In genomic region chr4:2850966-2851782, GRCh38 we compare ENCODE assay signal across 13 cellular contexts. TPM values are rescaled to one million over a fixed set of nuclear protein-coding genes. Genes with fewer than 3 reads are reported as not detected.
A peak's percentile ranks its signal among the peaks of the same experiment; 100 is the strongest.
DNase-seq lines count a peak whose midpoint lies in the region; ATAC-seq lines count a peak whose summit lies in the region.
"Had no signal": no experiment of that assay in that cellular context is flagged by ENCODE, and none has a peak within 500 bp of the region (broad histone marks: within the 10 kb centered on the region; RNA-seq: fewer than 3 reads in every experiment).

No MANE protein-coding gene starts in this region.

- peaks cover 43% of the 10 kb centered on the region for H4K20me1 ChIP-seq in GM23248 (ENCODE audit: insufficient read depth)

- peaks cover 36% of the 10 kb centered on the region for H3K36me3 Mint-ChIP-seq in activated T-helper 2 cell treated with anti-CD3 and anti-CD28 coated beads, Interferon-gamma antibody, Interleukin-2, Interleukin-4, amounts not matched to agents 10 μg/mL and 5 μg/mL and 100 μg/mL, durations not matched to agents 14 hours and 24 hours and 36 hours (ENCODE audit: low read depth)
- peaks cover 0 to 7% of the 10 kb centered on the region in 2 donors for H3K36me3 Mint-ChIP-seq in naive B cell

- H3K79me2 ChIP-seq in GM23248 (ENCODE audit: insufficient read depth): peaks cover 98% of the 10 kb centered on the region

- H3K4me3 ChIP-seq in GM23248: no peak overlapping the region
- H3K4me3 ChIP-seq: ovary, tibial artery had no signal

- H3K9me2 ChIP-seq in GM23248 (ENCODE audit: insufficient read depth): no peaks in the 10 kb centered on the region

- WGBS in GM23248 (ENCODE audit: low coverage in 1 of 2, low lambda C conversion rate in 2 of 2, missing lambda C conversion rate in 2 of 2), 2 experiments: 92 to 97% methylated on average over 2 of the region's 2 CpGs

- no peak overlapping the region for H3K9ac ChIP-seq in GM23248

- peaks cover 22% of the 10 kb centered on the region; the same call in 1 of the 2 replicates for H3K36me3 ChIP-seq in GM23248 (ENCODE audit: low read depth)
- H3K36me3 ChIP-seq: ovary had no signal

- no peaks in the 10 kb centered on the region for H3K27me3 ChIP-seq in GM23248 (replicated peaks; ENCODE audit: insufficient read depth)
- H3K27me3 ChIP-seq: ovary, tibial artery had no signal

- intact Hi-C loops in activated T-helper 2 cell treated with anti-CD3 and anti-CD28 coated beads, Interferon-gamma antibody, Interleukin-2, Interleukin-4, amounts not matched to agents 10 μg/mL and 5 μg/mL and 100 μg/mL, durations not matched to agents 14 hours and 24 hours and 36 hours (cut with micrococcal nuclease): no loop called here

- ATAC-seq in naive B cell (ENCODE audit: low read depth in 2 of 2): peak in 1 of 2 donors; percentile 9
- no peak for ATAC-seq in HG03175 (IDR thresholded peaks at IDR 0.05; ENCODE audit: unreplicated experiment)
- ATAC-seq in GM21381 (IDR thresholded peaks at IDR 0.05; ENCODE audit: unreplicated experiment): no peak

- peaks cover 22% of the 10 kb centered on the region for H3K4me1 ChIP-seq in GM23248 (ENCODE audit: insufficient read depth)

- peak overlapping the region; percentile 30 for H3K4me3 Mint-ChIP-seq in activated T-helper 2 cell treated with anti-CD3 and anti-CD28 coated beads, Interferon-gamma antibody, Interleukin-2, Interleukin-4, amounts not matched to agents 10 μg/mL and 5 μg/mL and 100 μg/mL, durations not matched to agents 14 hours and 24 hours and 36 hours (ENCODE audit: low read depth)
- peak overlapping the region; percentile 73 to 94 (median 85) for H3K4me3 Mint-ChIP-seq in naive B cell

- peaks cover 47% of the 10 kb centered on the region for H3K4me1 Mint-ChIP-seq in activated T-helper 2 cell treated with anti-CD3 and anti-CD28 coated beads, Interferon-gamma antibody, Interleukin-2, Interleukin-4, amounts not matched to agents 10 μg/mL and 5 μg/mL and 100 μg/mL, durations not matched to agents 14 hours and 24 hours and 36 hours (ENCODE audit: low read depth)
- peaks cover 57 to 94% (median 89%) of the 10 kb centered on the region in 3 donors for H3K4me1 Mint-ChIP-seq in naive B cell

- H3K9me3 ChIP-seq in GM23248 (ENCODE audit: low read depth): no peaks in the 10 kb centered on the region
- H3K9me3 ChIP-seq: ovary, tibial artery had no signal

- DNase-seq in CD1c-positive myeloid dendritic cell (ENCODE audit: extremely low spot score) (peak; percentile 21), GM23248 (peak; percentile 17), naive B cell (peak; percentile 44), GF-D8 (lab: John Stamatoyannopoulos, UW) (no peak), ecto neural progenitor cell (ENCODE audit: low spot score) (no peak)
- DNase-seq in activated T-helper 2 cell treated with anti-CD3 and anti-CD28 coated beads, Interferon-gamma antibody, Interleukin-2, Interleukin-4, amounts not matched to agents 10 μg/mL and 5 μg/mL and 100 μg/mL, durations not matched to agents 14 hours and 24 hours and 36 hours (ENCODE audit: low spot score): no peak
- DNase-seq: DMS153, H7, NCI-H526 treated with DMSO at 0.1 percent for 48 hours, ovary, tibial artery had no signal

- H2AFZ ChIP-seq in GM23248: no peak overlapping the region

- in situ Hi-C loops in GM23248 (cut with MboI): no loop called here

- H3K4me2 ChIP-seq in GM23248 (ENCODE audit: unreplicated experiment): no peak overlapping the region

- H3K9me3 Mint-ChIP-seq in activated T-helper 2 cell treated with anti-CD3 and anti-CD28 coated beads, Interferon-gamma antibody, Interleukin-2, Interleukin-4, amounts not matched to agents 10 μg/mL and 5 μg/mL and 100 μg/mL, durations not matched to agents 14 hours and 24 hours and 36 hours: no peaks in the 10 kb centered on the region
- H3K9me3 Mint-ChIP-seq in naive B cell: no peaks in the 10 kb centered on the region

- no peaks in the 10 kb centered on the region for H3K27me3 Mint-ChIP-seq in activated T-helper 2 cell treated with anti-CD3 and anti-CD28 coated beads, Interferon-gamma antibody, Interleukin-2, Interleukin-4, amounts not matched to agents 10 μg/mL and 5 μg/mL and 100 μg/mL, durations not matched to agents 14 hours and 24 hours and 36 hours (ENCODE audit: low read depth)
- H3K27me3 Mint-ChIP-seq in naive B cell: no peaks in the 10 kb centered on the region

- peak overlapping the region; percentile 58 for H3K27ac Mint-ChIP-seq in activated T-helper 2 cell treated with anti-CD3 and anti-CD28 coated beads, Interferon-gamma antibody, Interleukin-2, Interleukin-4, amounts not matched to agents 10 μg/mL and 5 μg/mL and 100 μg/mL, durations not matched to agents 14 hours and 24 hours and 36 hours
- peak overlapping the region; percentile 94 to 98 (median 97) for H3K27ac Mint-ChIP-seq in naive B cell

- peaks cover 24% of the 10 kb centered on the region for H3F3A ChIP-seq in GM23248 (ENCODE audit: insufficient read depth)

- H3K27ac ChIP-seq in GM23248: no peak overlapping the region
- H3K27ac ChIP-seq: ovary, tibial artery had no signal

RNA-seq across cellular contexts. Expression of gene ADD1, which starts 7.5 kb away (rescaled TPM):
- 188 and 219 TPM in 2 replicates for total RNA-seq in GM23248 (2014; rRNA removed; shearing (Covaris generic))
- polyA plus RNA-seq in GM23248 (2016; fragmentation: Nextera tagmentation; extraction: Ambion mirVana) (175 and 181 TPM in 2 replicates), naive B cell (ENCODE audit: low read depth in 6 of 6) (100 to 1,000 TPM; 325 to 440 (median 349) TPM)
- 240 and 242 TPM in 2 replicates for total RNA-seq in activated T-helper 2 cell treated with anti-CD3 and anti-CD28 coated beads, Interferon-gamma antibody, Interleukin-2, Interleukin-4, amounts not matched to agents 10 μg/mL and 5 μg/mL and 100 μg/mL, durations not matched to agents 14 hours and 24 hours and 36 hours

RNA-seq across cellular contexts. Expression of gene SH3BP2, which starts 58.3 kb away (rescaled TPM):
- 31.2 and 46.3 TPM in 2 replicates for total RNA-seq in GM23248 (2014; rRNA removed; shearing (Covaris generic))
- polyA plus RNA-seq in GM23248 (2016; fragmentation: Nextera tagmentation; extraction: Ambion mirVana) (19.1 and 20.9 TPM in 2 replicates), naive B cell (ENCODE audit: low read depth in 6 of 6) (10 to 100 TPM; 14.3 to 91.1 (median 28.7) TPM)
- 64.3 and 72.7 TPM in 2 replicates for total RNA-seq in activated T-helper 2 cell treated with anti-CD3 and anti-CD28 coated beads, Interferon-gamma antibody, Interleukin-2, Interleukin-4, amounts not matched to agents 10 μg/mL and 5 μg/mL and 100 μg/mL, durations not matched to agents 14 hours and 24 hours and 36 hours

Comparison
In these comparisons a context has a peak if more than half of its experiments do, and no peak if none do; other contexts are left out.
1. DNase-seq: peak in CD1c-positive myeloid dendritic cell (single experiment), GM23248 (single experiment) and naive B cell (single experiment); none in activated T-helper 2 cell treated with anti-CD3 and anti-CD28 coated beads, Interferon-gamma antibody, Interleukin-2, Interleukin-4, amounts not matched to agents 10 μg/mL and 5 μg/mL and 100 μg/mL, durations not matched to agents 14 hours and 24 hours and 36 hours (single experiment), GF-D8 (single experiment) and ecto neural progenitor cell (single experiment).